29 cellular contexts compared by ENCODE assay signal in the genomic region with DNA sequence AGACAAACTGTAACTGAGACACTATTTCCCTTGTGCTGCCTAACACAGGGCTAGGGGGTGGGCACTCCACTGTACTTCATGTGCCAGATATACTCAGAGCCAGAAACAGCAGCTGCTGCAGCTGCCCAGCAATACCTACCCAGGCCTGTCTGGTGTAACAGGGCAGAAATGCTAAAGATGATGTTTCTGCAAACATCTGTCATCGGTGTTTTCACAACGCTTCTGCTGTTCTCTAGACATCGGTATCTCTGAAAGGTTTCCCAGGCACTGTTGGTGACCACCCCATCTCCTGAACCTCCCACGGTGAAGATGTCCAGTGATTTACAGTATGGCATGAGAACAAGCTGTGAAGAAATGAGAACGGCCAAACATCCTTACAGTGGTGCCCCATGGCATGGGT. TPM values are rescaled to one million over a fixed set of nuclear protein-coding genes. Genes with fewer than 3 reads are reported as not detected.
DNase-seq lines count a peak whose midpoint lies in the region; ATAC-seq and TF ChIP-seq lines count a peak whose summit lies in the region.
"Had no signal": no experiment of that assay in that cellular context is flagged by ENCODE, and none has a peak within 500 bp of the region (broad histone marks: within the 10 kb centered on the region; RNA-seq: fewer than 3 reads in every experiment).

No MANE protein-coding gene starts in this region.

- no peak for ATAC-seq in left cardiac atrium
- no peak for ATAC-seq in HG03139 (IDR thresholded peaks at IDR 0.05; ENCODE audit: unreplicated experiment)
- ATAC-seq: A549 had no signal

- no peaks in the 10 kb centered on the region for H3K9me3 Mint-ChIP-seq in activated CD4-positive, alpha-beta memory T cell treated with anti-CD3 and anti-CD28 coated beads for 36 hours
- H3K9me3 Mint-ChIP-seq: CD8-positive, alpha-beta memory T cell; T-helper 2 cell treated with Interferon-gamma antibody and Interleukin-4, amounts not matched to agents 5 μg/mL and 100 μg/mL, for 36 hours had no signal

- H3K36me3 ChIP-seq in left ventricle myocardium inferior, result peaks cover 77% of the 10 kb centered on the region
- H3K36me3 ChIP-seq in muscle layer of colon (ENCODE audit: insufficient read depth, low read length), result peaks cover 84% of the 10 kb centered on the region
- peaks cover 5 to 67% (median 57%) of the 10 kb centered on the region in 5 donors for H3K36me3 ChIP-seq in subcutaneous abdominal adipose tissue (ENCODE audit: control insufficient read depth in 5 of 5, insufficient read depth in 5 of 5, low read length in 5 of 5)
- H3K36me3 ChIP-seq: neutrophil had no signal

- H3K27me3 ChIP-seq in left ventricle myocardium inferior (ENCODE audit: low read depth) (no peaks in the 10 kb centered on the region), muscle layer of colon (ENCODE audit: control insufficient read depth in 1 of 2, insufficient read depth in 2 of 2, low read length in 2 of 2) (no peaks in the 10 kb centered on the region), subcutaneous abdominal adipose tissue (ENCODE audit: control insufficient read depth in 5 of 5, insufficient read depth in 4 of 5, low read length in 5 of 5) (no peaks in the 10 kb centered on the region)
- H3K27me3 ChIP-seq: vagina had no signal

- H3K4me3 ChIP-seq in left ventricle myocardium inferior (no peak overlapping the region), muscle layer of colon (ENCODE audit: low read depth in 1 of 2, low read length in 2 of 2) (no peak overlapping the region), subcutaneous abdominal adipose tissue (ENCODE audit: low read depth in 1 of 5, low read length in 5 of 5) (no peak overlapping the region)
- H3K4me3 ChIP-seq: A549, lung, skin epidermis, vagina had no signal

- H3K27ac Mint-ChIP-seq in activated CD4-positive, alpha-beta memory T cell treated with anti-CD3 and anti-CD28 coated beads for 36 hours, result no peak overlapping the region
- H3K27ac Mint-ChIP-seq: CD8-positive, alpha-beta memory T cell; progenitor cell of endocrine pancreas; T-helper 2 cell treated with Interferon-gamma antibody and Interleukin-4, amounts not matched to agents 5 μg/mL and 100 μg/mL, for 36 hours had no signal

- H3K4me1 Mint-ChIP-seq in activated CD4-positive, alpha-beta memory T cell treated with anti-CD3 and anti-CD28 coated beads for 36 hours (ENCODE audit: low read depth), result no peaks in the 10 kb centered on the region
- H3K4me1 Mint-ChIP-seq: CD8-positive, alpha-beta memory T cell had no signal

- DNase-seq in left ventricle myocardium inferior (no peak), left cardiac atrium (no peak), RWPE1 (ENCODE audit: low spot score) (no peak), H4 (ENCODE audit: low spot score) (no peak)
- DNase-seq in activated CD4-positive, alpha-beta memory T cell treated with anti-CD3 and anti-CD28 coated beads for 36 hours, result no peak
- DNase-seq: activated CD4-positive, alpha-beta T cell treated with anti-CD3 and anti-CD28 coated beads for 48 hours; activated naive CD4-positive, alpha-beta T cell; activated T-cell treated with anti-CD3 and anti-CD28 coated beads, Interleukin-2, amount 50 U/mL, for 48 hours; amniotic stem cell; CD8-positive, alpha-beta memory T cell; GOT3; kidney; MV-4-11; NCI-H2107; NCI-H524 treated with DMSO at 0.1 percent for 48 hours; RPMI8226; stimulated activated CD4-positive, alpha-beta T cell treated with anti-CD3 and anti-CD28 coated beads, Interleukin-1b, Interleukin-23, amount 100 ng/mL, for 48 hours had no signal

- H3K9me3 ChIP-seq in left ventricle myocardium inferior (replicated peaks), result no peaks in the 10 kb centered on the region
- no peaks in the 10 kb centered on the region for H3K9me3 ChIP-seq in muscle layer of colon (ENCODE audit: low read length)
- no peaks in the 10 kb centered on the region for H3K9me3 ChIP-seq in subcutaneous abdominal adipose tissue (ENCODE audit: control insufficient read depth in 5 of 5, low read length in 5 of 5)
- H3K9me3 ChIP-seq: A549, neutrophil, vagina had no signal

- peaks cover 11% of the 10 kb centered on the region for H3K27me3 Mint-ChIP-seq in activated CD4-positive, alpha-beta memory T cell treated with anti-CD3 and anti-CD28 coated beads for 36 hours
- H3K27me3 Mint-ChIP-seq: progenitor cell of endocrine pancreas had no signal

- H3K4me1 ChIP-seq in left ventricle myocardium inferior (peaks cover 48% of the 10 kb centered on the region), muscle layer of colon (ENCODE audit: insufficient read depth, low read length) (peaks cover 43% of the 10 kb centered on the region), subcutaneous abdominal adipose tissue (ENCODE audit: control insufficient read depth in 5 of 5, insufficient read depth in 5 of 5, low read length in 5 of 5) (peaks cover 4 to 47% (median 38%) of the 10 kb centered on the region in 5 donors)
- H3K4me1 ChIP-seq: A549 had no signal

- H3K9ac ChIP-seq in muscle layer of colon (ENCODE audit: low read length) (no peak overlapping the region), subcutaneous abdominal adipose tissue (ENCODE audit: low read length in 5 of 5) (no peak overlapping the region)
- H3K9ac ChIP-seq: KMS-11 had no signal

- POLR2A ChIA-PET in RWPE1 (lab: Yijun Ruan, JAX; ENCODE audit: low non-redundant PET), result no interaction called here
- POLR2A ChIA-PET in activated CD4-positive, alpha-beta memory T cell treated with anti-CD3 and anti-CD28 coated beads for 36 hours (lab: Charles Lee), result no interaction called here

- intact Hi-C loops in left ventricle myocardium inferior (cut with micrococcal nuclease), result no loop called here
- intact Hi-C loops in left cardiac atrium (cut with DNase I), result no loop called here
- intact Hi-C loops in activated CD4-positive, alpha-beta memory T cell treated with anti-CD3 and anti-CD28 coated beads for 36 hours (cut with micrococcal nuclease), result no loop called here

- CTCF ChIA-PET in RWPE1 (lab: Yijun Ruan, JAX), result no interaction called here
- CTCF ChIA-PET in activated CD4-positive, alpha-beta memory T cell treated with anti-CD3 and anti-CD28 coated beads for 36 hours (lab: Charles Lee), result no interaction called here

- TF ChIP-seq CTCF in left ventricle myocardium inferior (IDR thresholded peaks at IDR 0.05; ENCODE audit: borderline replicate concordance) (no peak), RWPE1 (conservative IDR thresholded peaks at IDR 0.05; ENCODE audit: low read depth) (no peak)

- H3K4me3 Mint-ChIP-seq in activated CD4-positive, alpha-beta memory T cell treated with anti-CD3 and anti-CD28 coated beads for 36 hours, result no peak overlapping the region
- H3K4me3 Mint-ChIP-seq: CD8-positive, alpha-beta memory T cell; T-helper 2 cell treated with Interferon-gamma antibody and Interleukin-4, amounts not matched to agents 5 μg/mL and 100 μg/mL, for 36 hours had no signal

- H3K27ac ChIP-seq in left ventricle myocardium inferior (replicated peaks), result peak overlapping the region; percentile 76
- H3K27ac ChIP-seq in RWPE1, result peak overlapping the region; percentile 43; the same call in 1 of the 2 replicates
- peak overlapping the region; percentile 10 for H3K27ac ChIP-seq in muscle layer of colon (ENCODE audit: low read depth, low read length)
- H3K27ac ChIP-seq in subcutaneous abdominal adipose tissue (ENCODE audit: low read depth, low read length), result peak overlapping the region; percentile 79
- H3K27ac ChIP-seq: A549, KMS-11, neutrophil, skin epidermis, vagina, VCaP had no signal

- no peaks in the 10 kb centered on the region for H3K36me3 Mint-ChIP-seq in activated CD4-positive, alpha-beta memory T cell treated with anti-CD3 and anti-CD28 coated beads for 36 hours
- H3K36me3 Mint-ChIP-seq: CD8-positive, alpha-beta memory T cell had no signal

RNA-seq across cellular contexts. Expression of a gene that starts 42.7 kb away (rescaled TPM):
- total RNA-seq in left ventricle myocardium inferior, result 60.0 TPM
- 100 to 1,000 TPM; 109 to 123 TPM for total RNA-seq in left cardiac atrium
- total RNA-seq in H4 (2014; rRNA removed; shearing (Covaris generic)), result 128 and 140 TPM in 2 replicates
- total RNA-seq in activated CD4-positive, alpha-beta memory T cell treated with anti-CD3 and anti-CD28 coated beads for 36 hours, result not detected
- total RNA-seq: CD8-positive, alpha-beta memory T cell had no signal

Comparison
In these comparisons a context has a peak if more than half of its experiments do, and no peak if none do; other contexts are left out.
1. H3K27ac ChIP-seq: peak in every context shown above with its lines; median percentile 79 in subcutaneous abdominal adipose tissue; 76 in left ventricle myocardium inferior; 43 in RWPE1; 10 in muscle layer of colon.
2. RNA of a gene that starts 42.7 kb away (total RNA-seq): 128 to 140 TPM in H4, 109 to 123 TPM in left cardiac atrium and 60.0 TPM in left ventricle myocardium inferior (single experiment); not detected in activated CD4-positive, alpha-beta memory T cell treated with anti-CD3 and anti-CD28 coated beads for 36 hours; every median in the first group is over 10 times any median in the second.